In genomic region chr12:131137836-131138637, GRCh38 we compare ENCODE assay signal across 13 cellular contexts.
DNase-seq lines count a peak whose midpoint lies in the region; ATAC-seq and TF ChIP-seq lines count a peak whose summit lies in the region.
"Had no signal": no experiment of that assay in that cellular context is flagged by ENCODE, and none has a peak within 500 bp of the region (broad histone marks: within the 10 kb centered on the region; RNA-seq: fewer than 3 reads in every experiment).

No MANE protein-coding gene starts in this region.

- no peaks in the 10 kb centered on the region for H3K27me3 ChIP-seq in SK-N-SH (ENCODE audit: insufficient read depth)
- H3K27me3 ChIP-seq in hepatocyte = no peaks in the 10 kb centered on the region
- peaks cover 0 to 5% (median 0%) of the 10 kb centered on the region in 7 donors for H3K27me3 ChIP-seq in spleen (replicated peaks in 1 of 7)
- H3K27me3 ChIP-seq in esophagus muscularis mucosa = no peaks in the 10 kb centered on the region

- no peaks in the 10 kb centered on the region for H3K4me1 Mint-ChIP-seq in T-helper 17 cell
- no peaks in the 10 kb centered on the region for H3K4me1 Mint-ChIP-seq in activated naive CD8-positive, alpha-beta T cell treated with anti-CD3 and anti-CD28 coated beads, Interleukin-2, amount 50 U/mL, for 24 hours
- H3K4me1 Mint-ChIP-seq: activated B cell treated with CpG ODN at 0.5 μM for 24 hours; stimulated activated naive CD8-positive, alpha-beta T cell treated with anti-CD3 and anti-CD28 coated beads, Interleukin-15, amount 100 ng/mL, for 72 hours had no signal

- H2AFZ ChIP-seq in SK-N-SH (ENCODE audit: low read depth) (no peak overlapping the region), hepatocyte (no peak overlapping the region)

- POLR2A ChIA-PET in SK-N-SH (lab: Yijun Ruan, JAX) = no interaction called here

- H3K4me1 ChIP-seq in SK-N-SH (ENCODE audit: control insufficient read depth in 1 of 2, insufficient read depth in 2 of 2, low read depth in 1 of 2, low read length in 1 of 2) (peaks cover 0 to 23% of the 10 kb centered on the region in 2 experiments; a peak in 1 of 4 replicates), hepatocyte (ENCODE audit: insufficient read depth) (no peaks in the 10 kb centered on the region), spleen (peaks cover 0 to 2% (median 0%) of the 10 kb centered on the region in 6 donors), esophagus muscularis mucosa (peaks cover 0 to 6% (median 3%) of the 10 kb centered on the region in 4 donors)

- ATAC-seq in SK-N-SH treated with all-trans-retinoic acid at 6 μM for 48 hours = no peak
- ATAC-seq in T-helper 17 cell = no peak
- no peak for ATAC-seq in GM21390 (IDR thresholded peaks at IDR 0.05; ENCODE audit: unreplicated experiment)
- ATAC-seq in activated naive CD8-positive, alpha-beta T cell treated with anti-CD3 and anti-CD28 coated beads, Interleukin-2, amount 50 U/mL, for 24 hours = no peak
- ATAC-seq: activated T-cell treated with anti-CD3 and anti-CD28 coated beads, Interleukin-2, amount 50 U/mL, for 72 hours; stimulated activated naive CD8-positive, alpha-beta T cell treated with anti-CD3 and anti-CD28 coated beads, Interleukin-15, amount 100 ng/mL, for 72 hours had no signal

- TF ChIP-seq EP300 in SK-N-SH (IDR thresholded peaks at IDR 0.05; ENCODE audit: borderline replicate concordance in 1 of 2, low read depth in 1 of 2, low read length in 1 of 2) = no peak
- no peak for TF ChIP-seq EP300 in esophagus muscularis mucosa (IDR thresholded peaks at IDR 0.05)

- H3K36me3 ChIP-seq in SK-N-SH (replicated peaks in 1 of 2; ENCODE audit: control insufficient read depth in 1 of 2, insufficient read depth in 2 of 2, low read length in 1 of 2) (no peaks in the 10 kb centered on the region), hepatocyte (replicated peaks; ENCODE audit: insufficient read depth, low read depth) (no peaks in the 10 kb centered on the region), spleen (no peaks in the 10 kb centered on the region), esophagus muscularis mucosa (peaks cover 0 to 58% (median 53%) of the 10 kb centered on the region in 4 donors)

- H3K4me2 ChIP-seq in SK-N-SH = no peak overlapping the region
- H3K4me2 ChIP-seq in hepatocyte = no peak overlapping the region

- H3K9me2 ChIP-seq in SK-N-SH = no peaks in the 10 kb centered on the region
- no peaks in the 10 kb centered on the region for H3K9me2 ChIP-seq in hepatocyte (replicated peaks; ENCODE audit: insufficient read depth)

- no peak overlapping the region for H3K4me3 Mint-ChIP-seq in T-helper 17 cell
- H3K4me3 Mint-ChIP-seq in activated naive CD8-positive, alpha-beta T cell treated with anti-CD3 and anti-CD28 coated beads, Interleukin-2, amount 50 U/mL, for 24 hours = no peak overlapping the region
- H3K4me3 Mint-ChIP-seq: activated B cell treated with CpG ODN at 0.5 μM for 24 hours; activated T-cell treated with anti-CD3 and anti-CD28 coated beads, Interleukin-2, amount 50 U/mL, for 72 hours; stimulated activated naive CD8-positive, alpha-beta T cell treated with anti-CD3 and anti-CD28 coated beads, Interleukin-15, amount 100 ng/mL, for 72 hours had no signal

- H3F3A ChIP-seq in SK-N-SH (replicated peaks; ENCODE audit: insufficient read depth) = no peaks in the 10 kb centered on the region

- TF ChIP-seq CTCF in SK-N-SH (IDR thresholded peaks at IDR 0.05) (no peak), hepatocyte (IDR thresholded peaks at IDR 0.05; ENCODE audit: poor library complexity) (peak; percentile 33), spleen (IDR thresholded peaks at IDR 0.05 in 8 of 11, conservative IDR thresholded peaks at IDR 0.05 in 3 of 11) (no peak), esophagus muscularis mucosa (IDR thresholded peaks at IDR 0.05) (no peak)

- TF ChIP-seq POLR2A in spleen (IDR thresholded peaks at IDR 0.05) = no peak
- no peak for TF ChIP-seq POLR2A in esophagus muscularis mucosa (IDR thresholded peaks at IDR 0.05; ENCODE audit: low read depth)

- H3K79me2 ChIP-seq in SK-N-SH (ENCODE audit: insufficient read depth) = no peaks in the 10 kb centered on the region
- H3K79me2 ChIP-seq in hepatocyte = no peaks in the 10 kb centered on the region

- H3K4me3 ChIP-seq in SK-N-SH (ENCODE audit: low read depth in 2 of 2, low read length in 1 of 2) (no peak overlapping the region), hepatocyte (no peak overlapping the region), spleen (no peak overlapping the region), esophagus muscularis mucosa (no peak overlapping the region)

- intact Hi-C loops in spleen (cut with DNase I; ENCODE audit: low total_unique reads) = no loop called here
- intact Hi-C loops in esophagus muscularis mucosa (cut with DNase I) = no loop called here

- H3K27ac ChIP-seq in SK-N-SH (ENCODE audit: low read depth in 2 of 2, low read length in 1 of 2) (no peak overlapping the region), hepatocyte (no peak overlapping the region), spleen (no peak overlapping the region), esophagus muscularis mucosa (replicated peaks in 1 of 4) (no peak overlapping the region)

- H3K9me3 ChIP-seq in SK-N-SH = no peaks in the 10 kb centered on the region
- H3K9me3 ChIP-seq in T-helper 17 cell (ENCODE audit: control insufficient read depth, low read length, poor library complexity, severe bottlenecking) = no peaks in the 10 kb centered on the region
- H3K9me3 ChIP-seq in hepatocyte (ENCODE audit: low read depth) = no peaks in the 10 kb centered on the region
- H3K9me3 ChIP-seq in spleen = no peaks in the 10 kb centered on the region
- no peaks in the 10 kb centered on the region for H3K9me3 ChIP-seq in esophagus muscularis mucosa

- peak overlapping the region; percentile 54 for H3K27ac Mint-ChIP-seq in T-helper 17 cell
- H3K27ac Mint-ChIP-seq in activated naive CD8-positive, alpha-beta T cell treated with anti-CD3 and anti-CD28 coated beads, Interleukin-2, amount 50 U/mL, for 24 hours = no peak overlapping the region
- H3K27ac Mint-ChIP-seq: activated B cell treated with CpG ODN at 0.5 μM for 24 hours; activated T-cell treated with anti-CD3 and anti-CD28 coated beads, Interleukin-2, amount 50 U/mL, for 72 hours had no signal

- DNase-seq in SK-N-SH (peak; percentile 69), T-helper 17 cell (no peak), hepatocyte (ENCODE audit: low spot score) (peak; percentile 47), spleen (peak; percentile 67), esophagus muscularis mucosa (ENCODE audit: extremely low spot score) (no peak)
- DNase-seq in activated naive CD8-positive, alpha-beta T cell treated with anti-CD3 and anti-CD28 coated beads, Interleukin-2, amount 50 U/mL, for 24 hours = no peak
- DNase-seq: activated B cell treated with CpG ODN at 0.5 μM for 24 hours; activated T-cell treated with anti-CD3 and anti-CD28 coated beads, Interleukin-2, amount 50 U/mL, for 72 hours; NCI-H2081 treated with DMSO at 0.1 percent for 48 hours; stimulated activated CD4-positive, alpha-beta T cell treated with anti-CD3 and anti-CD28 coated beads, Interleukin-4, amount 100 ng/mL, for 1 hour; stimulated activated naive CD8-positive, alpha-beta T cell treated with anti-CD3 and anti-CD28 coated beads, Interleukin-15, amount 100 ng/mL, for 72 hours had no signal

- peak; percentile 57 for TF ChIP-seq RAD21 in SK-N-SH (IDR thresholded peaks at IDR 0.05; ENCODE audit: low read length)

- H4K20me1 ChIP-seq in SK-N-SH (ENCODE audit: insufficient read depth) (no peaks in the 10 kb centered on the region), hepatocyte (ENCODE audit: insufficient read depth, poor library complexity, severe bottlenecking) (no peaks in the 10 kb centered on the region)

- H3K27me3 Mint-ChIP-seq in T-helper 17 cell = peaks cover 8% of the 10 kb centered on the region
- H3K27me3 Mint-ChIP-seq in activated naive CD8-positive, alpha-beta T cell treated with anti-CD3 and anti-CD28 coated beads, Interleukin-2, amount 50 U/mL, for 24 hours = peaks cover 1% of the 10 kb centered on the region
- H3K27me3 Mint-ChIP-seq: stimulated activated naive CD8-positive, alpha-beta T cell treated with anti-CD3 and anti-CD28 coated beads, Interleukin-15, amount 100 ng/mL, for 72 hours had no signal

- H3K9ac ChIP-seq in SK-N-SH = no peak overlapping the region

- no peaks in the 10 kb centered on the region for H3K36me3 Mint-ChIP-seq in T-helper 17 cell (ENCODE audit: low read depth)
- no peaks in the 10 kb centered on the region for H3K36me3 Mint-ChIP-seq in activated naive CD8-positive, alpha-beta T cell treated with anti-CD3 and anti-CD28 coated beads, Interleukin-2, amount 50 U/mL, for 24 hours (ENCODE audit: low read depth)

- 57% methylated on average over 18 of the region's 28 CpGs for WGBS in SK-N-SH (ENCODE audit: low lambda C conversion rate)
- 72% methylated on average over 28 of the region's 28 CpGs for WGBS in hepatocyte (ENCODE audit: low lambda C conversion rate, missing lambda C conversion rate)
- 71 to 89% (median 73%) methylated on average over 25 to 28 of the region's 28 CpGs for WGBS in spleen, 5 donors
- 72% methylated on average over 26 of the region's 28 CpGs for WGBS in esophagus muscularis mucosa

- no peaks in the 10 kb centered on the region for H3K9me3 Mint-ChIP-seq in activated naive CD8-positive, alpha-beta T cell treated with anti-CD3 and anti-CD28 coated beads, Interleukin-2, amount 50 U/mL, for 24 hours
- H3K9me3 Mint-ChIP-seq: activated B cell treated with CpG ODN at 0.5 μM for 24 hours; activated T-cell treated with anti-CD3 and anti-CD28 coated beads, Interleukin-2, amount 50 U/mL, for 72 hours; stimulated activated naive CD8-positive, alpha-beta T cell treated with anti-CD3 and anti-CD28 coated beads, Interleukin-15, amount 100 ng/mL, for 72 hours had no signal

- CTCF ChIA-PET in SK-N-SH (lab: Yijun Ruan, JAX) = interaction anchor here (0.5 to 2.1 kb wide), 7 partner anchors 8 to 578 kb away, joined by 3 to 10 read pairs (median 3); no protein-coding TSS in a partner anchor

TF ChIP-seq in SK-N-SH, 30 proteins besides CTCF, POLR2A, EP300 and RAD21 (continues in another document):
- no peak for TF ChIP-seq YY1 (IDR thresholded peaks at IDR 0.05; ENCODE audit: low read depth)

TF ChIP-seq in SK-N-SH treated with all-trans-retinoic acid at 6 μM for 48 hours, 23 proteins besides CTCF, POLR2A, EP300 and RAD21 (continues in another document):
- TF ChIP-seq ZC3H10 (CRISPR knock-in tag; IDR thresholded peaks at IDR 0.05) (no peak), TCF4 (CRISPR knock-in tag; IDR thresholded peaks at IDR 0.05; ENCODE audit: borderline replicate concordance) (no peak), CSDC2 (CRISPR knock-in tag; IDR thresholded peaks at IDR 0.05) (no peak)

Comparison
In these comparisons a context has a peak if more than half of its experiments do, and no peak if none do; other contexts are left out.
1. DNase-seq: peak in SK-N-SH (single experiment), hepatocyte (single experiment) and spleen (single experiment); none in T-helper 17 cell (0 of 3), esophagus muscularis mucosa (single experiment) and activated naive CD8-positive, alpha-beta T cell treated with anti-CD3 and anti-CD28 coated beads, Interleukin-2, amount 50 U/mL, for 24 hours (single experiment).